Comparison of ENCODE assay signal across 1 cellular context in genomic region chr3:141477224-141477623, GRCh38.
TF ChIP-seq lines count a peak whose summit lies in the region.

No MANE protein-coding gene starts in this region.

TF ChIP-seq in K562, 482 proteins besides CTCF, POLR2A, EP300 and RAD21 (continued from another document):
- TF ChIP-seq ATF3 (IDR thresholded peaks at IDR 0.05) (peak; percentile 69), ATF3 (CRISPR knock-in tag; conservative IDR thresholded peaks at IDR 0.05) (no peak), CBX5 (IDR thresholded peaks at IDR 0.05; ENCODE audit: borderline replicate concordance, low read depth) (no peak), PHB2 (IDR thresholded peaks at IDR 0.05; ENCODE audit: low read depth) (no peak), ARID1B (IDR thresholded peaks at IDR 0.05) (peak; percentile 31; the same call in 1 of the 2 replicates)
